ENCODE assay signal across 13 cellular contexts in genomic region chr18:5961097-5961827, GRCh38.
DNase-seq lines count a peak whose midpoint lies in the region; ATAC-seq and TF ChIP-seq lines count a peak whose summit lies in the region.
"Had no signal": no experiment of that assay in that cellular context is flagged by ENCODE, and none has a peak within 500 bp of the region (broad histone marks: within the 10 kb centered on the region; RNA-seq: fewer than 3 reads in every experiment).

No MANE protein-coding gene starts in this region.

- intact Hi-C loops in thyroid gland (cut with DNase I), result no loop called here

- peaks cover 13% of the 10 kb centered on the region for H3K27me3 Mint-ChIP-seq in GM23338 (ENCODE audit: insufficient read depth, low read depth, poor library complexity)
- peaks cover 8% of the 10 kb centered on the region for H3K27me3 Mint-ChIP-seq in H9 (ENCODE audit: low read depth)
- H3K27me3 Mint-ChIP-seq: CD4-positive, CD25-positive, alpha-beta regulatory T cell had no signal

- no peak for TF ChIP-seq CTCF in GM23338 (conservative IDR thresholded peaks at IDR 0.05; ENCODE audit: low read depth in 2 of 2)
- TF ChIP-seq CTCF in thyroid gland (IDR thresholded peaks at IDR 0.05), result no peak
- no peak for TF ChIP-seq CTCF in H9 (conservative IDR thresholded peaks at IDR 0.05)

- H4K20me1 ChIP-seq in BLaER1 (no peaks in the 10 kb centered on the region), GM23338 (replicated peaks; ENCODE audit: insufficient read depth) (no peaks in the 10 kb centered on the region), H9 (ENCODE audit: control insufficient read depth, insufficient read depth, insufficient read length) (no peaks in the 10 kb centered on the region)

- peaks cover 13% of the 10 kb centered on the region for H3K4me1 ChIP-seq in BLaER1
- no peaks in the 10 kb centered on the region for H3K4me1 ChIP-seq in GM23338 (ENCODE audit: insufficient read depth)
- H3K4me1 ChIP-seq in thyroid gland, result no peaks in the 10 kb centered on the region
- no peaks in the 10 kb centered on the region for H3K4me1 ChIP-seq in H9 (ENCODE audit: insufficient read depth, low read length)
- H3K4me1 ChIP-seq: HAP-1 had no signal

- no peak overlapping the region for H3K4ac ChIP-seq in H9 (ENCODE audit: low read depth, low read length)

- H3K18ac ChIP-seq in H9 (ENCODE audit: insufficient read length, low read depth, low read length), result no peak overlapping the region

- no peak overlapping the region for H4K91ac ChIP-seq in H9 (ENCODE audit: insufficient read length, low read depth, low read length)

- no peak overlapping the region for H2AK5ac ChIP-seq in H9 (ENCODE audit: insufficient read length, low read length)

- H3K9me3 ChIP-seq in BLaER1 (no peaks in the 10 kb centered on the region), thyroid gland (no peaks in the 10 kb centered on the region), H9 (ENCODE audit: control insufficient read depth, low read depth, low read length) (no peaks in the 10 kb centered on the region)
- H3K9me3 ChIP-seq: HAP-1 had no signal

- no peak overlapping the region for H2BK5ac ChIP-seq in H9 (ENCODE audit: insufficient read length, low read length)

- no peak overlapping the region for H2BK12ac ChIP-seq in H9 (ENCODE audit: insufficient read length, low read depth, low read length)

- H3K9me3 Mint-ChIP-seq in GM23338 (no peaks in the 10 kb centered on the region), H9 (no peaks in the 10 kb centered on the region)
- H3K9me3 Mint-ChIP-seq: CD4-positive, CD25-positive, alpha-beta regulatory T cell had no signal

- TF ChIP-seq POLR2A in thyroid gland (IDR thresholded peaks at IDR 0.05), result no peak

- H3K79me2 ChIP-seq in GM23338 (replicated peaks; ENCODE audit: insufficient read depth) (no peaks in the 10 kb centered on the region), H9 (ENCODE audit: insufficient read depth, low read length) (no peaks in the 10 kb centered on the region)

- H4K5ac ChIP-seq in H9 (ENCODE audit: insufficient read length, low read depth, low read length), result no peak overlapping the region

- no peak overlapping the region for H4K8ac ChIP-seq in H9 (replicated peaks; ENCODE audit: insufficient read length, low read depth, low read length)

- H3K9me2 ChIP-seq in GM23338 (ENCODE audit: insufficient read depth), result no peaks in the 10 kb centered on the region

- H3K23me2 ChIP-seq in H9 (ENCODE audit: insufficient read length, low read depth, low read length, poor library complexity, severe bottlenecking), result no peaks in the 10 kb centered on the region

- peak overlapping the region; percentile 23; the same call in 1 of the 2 replicates for H2AFZ ChIP-seq in GM23338
- H2AFZ ChIP-seq in H9 (ENCODE audit: low read length), result no peak overlapping the region

- no peak overlapping the region for H2BK15ac ChIP-seq in H9 (ENCODE audit: low read depth, low read length)

- no peak for DNase-seq in GM23338 (ENCODE audit: low spot score)
- peak; percentile 69 for DNase-seq in NCI-H69 (lab: John Stamatoyannopoulos, UW)
- peak; percentile 48 for DNase-seq in germinal center (ENCODE audit: low spot score)
- DNase-seq in thyroid gland, result no peak
- no peak for DNase-seq in MV-4-11 (lab: John Stamatoyannopoulos, UW)
- no peak for DNase-seq in ureter (ENCODE audit: low spot score)
- no peak for DNase-seq in H9
- DNase-seq: CD4-positive, CD25-positive, alpha-beta regulatory T cell; NCI-H1694 treated with DMSO at 0.1 percent for 48 hours; NK-92 treated with Interleukin-12 subunit alpha and Interleukin-12 subunit beta, amount 100 ng/mL, for 24 hours; SIG-M5 had no signal

- H3K14ac ChIP-seq in H9 (ENCODE audit: insufficient read depth, low read length), result no peak overlapping the region

- H3K79me1 ChIP-seq in H9 (ENCODE audit: insufficient read depth, low read depth, low read length, poor library complexity, severe bottlenecking), result no peaks in the 10 kb centered on the region

- no peak overlapping the region; the same call in 1 of the 2 replicates for H3K27ac Mint-ChIP-seq in GM23338
- peak overlapping the region in 1 of 3 experiments; percentile 81; a peak in 1 of 7 replicates for H3K27ac Mint-ChIP-seq in H9
- H3K27ac Mint-ChIP-seq: CD4-positive, CD25-positive, alpha-beta regulatory T cell had no signal

- H3K4me2 ChIP-seq in BLaER1 (peak overlapping the region; percentile 37), GM23338 (no peak overlapping the region), H9 (ENCODE audit: insufficient read depth, insufficient read length, low read length) (no peak overlapping the region)

- no peaks in the 10 kb centered on the region for H3F3A ChIP-seq in GM23338 (replicated peaks; ENCODE audit: low read depth)

- H3K4me3 ChIP-seq in BLaER1, result no peak overlapping the region
- H3K4me3 ChIP-seq in GM23338, result no peak overlapping the region
- H3K4me3 ChIP-seq in thyroid gland (replicated peaks in 1 of 3), result no peak overlapping the region
- H3K4me3 ChIP-seq: HAP-1 had no signal

- no peak overlapping the region for H2BK20ac ChIP-seq in H9 (ENCODE audit: low read depth, low read length, poor library complexity, severe bottlenecking)

- H3K56ac ChIP-seq in H9 (ENCODE audit: insufficient read length, low read depth, low read length), result no peak overlapping the region

- no peak overlapping the region for H2BK120ac ChIP-seq in H9 (ENCODE audit: low read depth, low read length, poor library complexity, severe bottlenecking)

- 61 to 72% methylated on average over 10 of the region's 10 CpGs for WGBS in thyroid gland, 2 donors
- no CpG with 5 or more reads among the region's 10 CpGs for WGBS in H9 (ENCODE audit: extremely low coverage, insufficient read length, low lambda C conversion rate)

- H3K27ac ChIP-seq in BLaER1 (no peak overlapping the region), GM23338 (ENCODE audit: low read depth) (no peak overlapping the region), thyroid gland (no peak overlapping the region), H9 (ENCODE audit: insufficient read length, low read depth, low read length) (no peak overlapping the region)

- H3K23ac ChIP-seq in H9 (ENCODE audit: insufficient read length, low read depth, low read length), result no peak overlapping the region

- H3K36me3 Mint-ChIP-seq in GM23338 (ENCODE audit: low read depth) (no peaks in the 10 kb centered on the region), H9 (ENCODE audit: insufficient read depth in 1 of 3, low read depth in 3 of 3) (no peaks in the 10 kb centered on the region)
- H3K36me3 Mint-ChIP-seq: CD4-positive, CD25-positive, alpha-beta regulatory T cell had no signal

- no peak overlapping the region for H3K9ac ChIP-seq in BLaER1
- no peak overlapping the region for H3K9ac ChIP-seq in H9 (ENCODE audit: extremely low read depth, insufficient read length, low read length)

- H3T11ph ChIP-seq in H9 (ENCODE audit: low read length), result no peak overlapping the region

- no peaks in the 10 kb centered on the region for H3K27me3 ChIP-seq in BLaER1
- H3K27me3 ChIP-seq in GM23338 (ENCODE audit: insufficient read depth), result no peaks in the 10 kb centered on the region
- no peaks in the 10 kb centered on the region for H3K27me3 ChIP-seq in thyroid gland
- H3K27me3 ChIP-seq in H9 (ENCODE audit: insufficient read depth, low read length), result no peaks in the 10 kb centered on the region

- no peak overlapping the region for H3K4me3 Mint-ChIP-seq in GM23338
- no peak overlapping the region for H3K4me3 Mint-ChIP-seq in H9
- H3K4me3 Mint-ChIP-seq: CD4-positive, CD25-positive, alpha-beta regulatory T cell had no signal

- H3K4me1 Mint-ChIP-seq in GM23338 (peaks cover 23% of the 10 kb centered on the region), H9 (peaks cover 22% of the 10 kb centered on the region in 2 experiments)

- peak; percentile 51 for ATAC-seq in GM23338

- H3K36me3 ChIP-seq in BLaER1 (no peaks in the 10 kb centered on the region), GM23338 (ENCODE audit: insufficient read depth) (no peaks in the 10 kb centered on the region), thyroid gland (no peaks in the 10 kb centered on the region)
- H3K36me3 ChIP-seq: HAP-1 had no signal

TF ChIP-seq in GM23338, 12 proteins besides CTCF, POLR2A, EP300 and RAD21 (continues in another document):
- TF ChIP-seq POLR2AphosphoS5 (IDR thresholded peaks at IDR 0.05; ENCODE audit: low read depth), result no peak
- TF ChIP-seq, protein P1, sequence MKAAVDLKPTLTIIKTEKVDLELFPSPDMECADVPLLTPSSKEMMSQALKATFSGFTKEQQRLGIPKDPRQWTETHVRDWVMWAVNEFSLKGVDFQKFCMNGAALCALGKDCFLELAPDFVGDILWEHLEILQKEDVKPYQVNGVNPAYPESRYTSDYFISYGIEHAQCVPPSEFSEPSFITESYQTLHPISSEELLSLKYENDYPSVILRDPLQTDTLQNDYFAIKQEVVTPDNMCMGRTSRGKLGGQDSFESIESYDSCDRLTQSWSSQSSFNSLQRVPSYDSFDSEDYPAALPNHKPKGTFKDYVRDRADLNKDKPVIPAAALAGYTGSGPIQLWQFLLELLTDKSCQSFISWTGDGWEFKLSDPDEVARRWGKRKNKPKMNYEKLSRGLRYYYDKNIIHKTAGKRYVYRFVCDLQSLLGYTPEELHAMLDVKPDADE (IDR thresholded peaks at IDR 0.05), result no peak
- no peak for TF ChIP-seq NANOG (IDR thresholded peaks at IDR 0.05; ENCODE audit: borderline replicate concordance)
- no peak for TF ChIP-seq ZNF331 (CRISPR knock-in tag; IDR thresholded peaks at IDR 0.05; ENCODE audit: low read depth)
- no peak for TF ChIP-seq CREB1 (CRISPR knock-in tag; IDR thresholded peaks at IDR 0.05; ENCODE audit: low read depth)

Comparison
In these comparisons a context has a peak if more than half of its experiments do, and no peak if none do; other contexts are left out.
1. DNase-seq: peak in NCI-H69 (single experiment) and germinal center (single experiment); none in GM23338 (single experiment), thyroid gland (0 of 2), MV-4-11 (single experiment), ureter (single experiment) and H9 (single experiment).